Comparison of ENCODE assay signal across 8 cellular contexts in genomic region chr16:1610071-1610840, GRCh38.
A peak's percentile ranks its signal among the peaks of the same experiment; 100 is the strongest.
DNase-seq lines count a peak whose midpoint lies in the region; ATAC-seq and TF ChIP-seq lines count a peak whose summit lies in the region.

No MANE protein-coding gene starts in this region.

- H3K36me3 ChIP-seq in ACC112 (ENCODE audit: insufficient read depth, low read length) = 0 out of 2 replicates have a peak, but pooled peaks cover 3% of the 10 kb centered on the region

- ATAC-seq in GM18907 (IDR thresholded peaks at IDR 0.05; ENCODE audit: unreplicated experiment) = peak; percentile 40
- peak; percentile 57 for ATAC-seq in effector memory CD8-positive, alpha-beta T cell (replicated peaks)

- DNase-seq in HL-60 (ENCODE audit: low read depth in 1 of 2, low spot score in 1 of 2) (peak; percentile 77 to 86), NOMO-1 treated with dmso at 0.1 percent for 144 hours (lab: John Stamatoyannopoulos, UW; ENCODE audit: unreplicated experiment) (peak; percentile 84), medulla oblongata (ENCODE audit: extremely low spot score) (peak; percentile 76)
- DNase-seq in activated CD8-positive, alpha-beta memory T cell treated with anti-CD3 and anti-CD28 coated beads for 48 hours (ENCODE audit: low read depth in 2 of 3, low spot score in 2 of 3) = peak; percentile 71 to 79 (median 79)
- DNase-seq in effector memory CD8-positive, alpha-beta T cell = peak; percentile 93 to 97 (median 94)
- peak; percentile 82 to 90 (median 85) for DNase-seq in stimulated activated CD4-positive, alpha-beta T cell treated with anti-CD3 and anti-CD28 coated beads, TNF-alpha, amount 100 ng/mL, for 24 hours (ENCODE audit: low read depth in 3 of 3)

- H3K27me3 Mint-ChIP-seq in effector memory CD8-positive, alpha-beta T cell = peaks cover 3 to 5% of the 10 kb centered on the region in 2 donors

- peaks cover 26% of the 10 kb centered on the region for H3K36me3 Mint-ChIP-seq in effector memory CD8-positive, alpha-beta T cell (ENCODE audit: insufficient read depth)

- H3K4me1 ChIP-seq in ACC112 (ENCODE audit: control insufficient read depth, insufficient read depth, low read length, unreplicated experiment) = peaks cover 5% of the 10 kb centered on the region

- H3K27ac ChIP-seq in ACC112 (ENCODE audit: low read depth, low read length) (peak overlapping the region; percentile 57), HL-60 (replicated peaks) (peak overlapping the region; percentile 79)

- H3K4me3 Mint-ChIP-seq in effector memory CD8-positive, alpha-beta T cell = peak overlapping the region; percentile 75

- H3K4me1 Mint-ChIP-seq in effector memory CD8-positive, alpha-beta T cell (ENCODE audit: low read depth in 2 of 2) = peaks cover 16 to 18% of the 10 kb centered on the region in 2 donors

- H3K27me3 ChIP-seq in ACC112 (ENCODE audit: insufficient read depth, low read length) = no peaks in the 10 kb centered on the region
- no peaks in the 10 kb centered on the region for H3K27me3 ChIP-seq in HL-60 (ENCODE audit: insufficient read depth, poor library complexity, severe bottlenecking)

- H3K27ac Mint-ChIP-seq in effector memory CD8-positive, alpha-beta T cell = peak overlapping the region in 1 of 2 donors; percentile 92

- peaks cover 0 to 3% of the 10 kb centered on the region in 2 donors for H3K9me3 Mint-ChIP-seq in effector memory CD8-positive, alpha-beta T cell

- peaks cover 28% of the 10 kb centered on the region for H3K79me2 ChIP-seq in ACC112 (ENCODE audit: control insufficient read depth, insufficient read depth, low read length, unreplicated experiment)

- peak overlapping the region; percentile 19 for H2AFZ ChIP-seq in ACC112 (ENCODE audit: low read length, unreplicated experiment)

- H3K4me3 ChIP-seq in ACC112 (ENCODE audit: low read depth, low read length) = peak overlapping the region; percentile 75
- H3K4me3 ChIP-seq in HL-60 (replicated peaks; ENCODE audit: insufficient read depth, low read length) = peak overlapping the region; percentile 84

- TF ChIP-seq CTCF in HL-60 (IDR thresholded peaks at IDR 0.05; ENCODE audit: insufficient read depth, low read length) = no peak

Comparison
In these comparisons a context has a peak if more than half of its experiments do, and no peak if none do; other contexts are left out.
1. Peak in every context shown above with its lines: DNase-seq, ATAC-seq, H3K4me3 ChIP-seq and H3K27ac ChIP-seq.